Comparison of ENCODE assay signal across 12 cellular contexts in the genomic region with DNA sequence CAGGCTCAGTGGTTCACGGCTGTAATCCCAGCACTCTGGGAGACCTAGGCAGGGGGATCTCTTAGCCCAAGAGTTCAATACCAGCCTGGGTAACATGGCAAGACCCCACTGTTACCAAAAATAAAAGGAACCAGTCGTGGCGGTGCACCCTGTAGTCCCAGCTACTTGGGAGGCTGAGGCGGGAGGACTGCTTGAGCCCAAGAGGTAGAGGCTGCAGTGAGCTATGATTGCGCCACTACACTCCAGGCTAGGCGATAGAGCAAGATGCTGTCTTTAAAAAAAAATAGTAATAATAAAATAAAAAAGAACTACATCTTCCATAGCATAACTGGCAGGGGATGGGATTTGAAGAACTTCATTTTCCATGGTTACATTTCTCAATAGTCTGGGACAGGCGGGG. TPM values are rescaled to one million over a fixed set of nuclear protein-coding genes. Genes with fewer than 3 reads are reported as not detected.
DNase-seq lines count a peak whose midpoint lies in the region; ATAC-seq and TF ChIP-seq lines count a peak whose summit lies in the region.
"Had no signal": no experiment of that assay in that cellular context is flagged by ENCODE, and none has a peak within 500 bp of the region (broad histone marks: within the 10 kb centered on the region; RNA-seq: fewer than 3 reads in every experiment).

No MANE protein-coding gene starts in this region.

- BruUV-seq in PC-9 (replicated peaks; lab: Mats Ljungman, UMichigan), result TSS peak; percentile 6

- TF ChIP-seq POLR2A in esophagus muscularis mucosa (IDR thresholded peaks at IDR 0.05; ENCODE audit: low read depth), result no peak

- DNase-seq in T-helper 2 cell treated with Interferon-gamma antibody and Interleukin-4, amounts not matched to agents 5 μg/mL and 100 μg/mL, for 36 hours (ENCODE audit: low spot score), result no peak
- no peak for DNase-seq in T-helper 2 cell
- DNase-seq in PC-9, result no peak
- DNase-seq in esophagus muscularis mucosa (ENCODE audit: extremely low spot score), result no peak
- DNase-seq in GOT3 (lab: John Stamatoyannopoulos, UW), result no peak
- no peak for DNase-seq in activated CD4-positive, CD25-positive, alpha-beta regulatory T cell (lab: John Stamatoyannopoulos, UW)
- DNase-seq: 8988T, colonic mucosa, NCI-H1694 had no signal

- no peak overlapping the region for H3K27ac Mint-ChIP-seq in T-helper 2 cell treated with Interferon-gamma antibody and Interleukin-4, amounts not matched to agents 5 μg/mL and 100 μg/mL, for 36 hours

- H3K9me3 ChIP-seq in PC-9 (ENCODE audit: insufficient read depth, low read depth), result no peaks in the 10 kb centered on the region
- no peaks in the 10 kb centered on the region for H3K9me3 ChIP-seq in esophagus muscularis mucosa
- H3K9me3 ChIP-seq: colonic mucosa, thoracic aorta had no signal

- ATAC-seq in HG02623 (IDR thresholded peaks at IDR 0.05; ENCODE audit: unreplicated experiment), result no peak

- peak overlapping the region; percentile 36 for H3K4me3 Mint-ChIP-seq in T-helper 2 cell treated with Interferon-gamma antibody and Interleukin-4, amounts not matched to agents 5 μg/mL and 100 μg/mL, for 36 hours

- H3K9me3 Mint-ChIP-seq in T-helper 2 cell treated with Interferon-gamma antibody and Interleukin-4, amounts not matched to agents 5 μg/mL and 100 μg/mL, for 36 hours, result no peaks in the 10 kb centered on the region

- peaks cover 61% of the 10 kb centered on the region for H3F3A ChIP-seq in PC-9 (ENCODE audit: insufficient read depth, low read depth)

- peaks cover 15% of the 10 kb centered on the region for H3K79me2 ChIP-seq in PC-9 (ENCODE audit: low read depth)

- H3K27me3 ChIP-seq in PC-9 (ENCODE audit: insufficient read depth, low read depth) (no peaks in the 10 kb centered on the region), esophagus muscularis mucosa (no peaks in the 10 kb centered on the region)
- H3K27me3 ChIP-seq: colonic mucosa had no signal

- H3K4me3 ChIP-seq in PC-9 (no peak overlapping the region), esophagus muscularis mucosa (peak overlapping the region in 1 of 4 donors; percentile 79), skin epidermis (peak overlapping the region; percentile 45 to 66 (median 52))

- peaks cover 21% of the 10 kb centered on the region for H3K4me1 Mint-ChIP-seq in T-helper 2 cell treated with Interferon-gamma antibody and Interleukin-4, amounts not matched to agents 5 μg/mL and 100 μg/mL, for 36 hours (ENCODE audit: low read depth)

- H3K36me3 Mint-ChIP-seq in T-helper 2 cell treated with Interferon-gamma antibody and Interleukin-4, amounts not matched to agents 5 μg/mL and 100 μg/mL, for 36 hours (ENCODE audit: low read depth), result no peaks in the 10 kb centered on the region

- H3K4me2 ChIP-seq in PC-9, result no peak overlapping the region

- H4K20me1 ChIP-seq in PC-9 (ENCODE audit: insufficient read depth), result 0 out of 2 replicates have a peak, but pooled peaks cover 6% of the 10 kb centered on the region

- no peak for TF ChIP-seq EP300 in esophagus muscularis mucosa (IDR thresholded peaks at IDR 0.05)

- intact Hi-C loops in PC-9 (cut with micrococcal nuclease; ENCODE audit: unreplicated experiment) (no loop called here), esophagus muscularis mucosa (cut with DNase I) (loop anchor here (5.0 kb wide), 1 partner anchor 40 kb away; a partner anchor contains a TSS)

- no peak overlapping the region for H2AFZ ChIP-seq in PC-9

- CTCF ChIA-PET in PC-9 (lab: Charles Lee), result no interaction called here

- peaks cover 11% of the 10 kb centered on the region; the same call in 1 of the 2 replicates for H3K36me3 ChIP-seq in PC-9 (ENCODE audit: low read depth)
- peaks cover 0 to 6% (median 3%) of the 10 kb centered on the region in 4 donors for H3K36me3 ChIP-seq in esophagus muscularis mucosa
- H3K36me3 ChIP-seq: colonic mucosa, thoracic aorta had no signal

- TF ChIP-seq CTCF in PC-9 (conservative IDR thresholded peaks at IDR 0.05), result no peak
- no peak for TF ChIP-seq CTCF in esophagus muscularis mucosa (IDR thresholded peaks at IDR 0.05)

- POLR2A ChIA-PET in PC-9 (lab: Charles Lee; ENCODE audit: unreplicated experiment), result no interaction called here

- H3K27me3 Mint-ChIP-seq in T-helper 2 cell treated with Interferon-gamma antibody and Interleukin-4, amounts not matched to agents 5 μg/mL and 100 μg/mL, for 36 hours (ENCODE audit: low read depth), result no peaks in the 10 kb centered on the region

- no peaks in the 10 kb centered on the region for H3K9me2 ChIP-seq in PC-9 (ENCODE audit: insufficient read depth)

- 90% methylated on average over 7 of the region's 7 CpGs for WGBS in esophagus muscularis mucosa

- no peak overlapping the region for H3K27ac ChIP-seq in PC-9
- H3K27ac ChIP-seq in esophagus muscularis mucosa (replicated peaks in 1 of 4), result peak overlapping the region in 3 of 4 donors; percentile 89 to 94 (median 90)
- H3K27ac ChIP-seq in skin epidermis, result peak overlapping the region in 10 of 21 experiments; percentile 20 to 94 (median 84)
- H3K27ac ChIP-seq: colonic mucosa had no signal

- H3K4me1 ChIP-seq in PC-9 (replicated peaks; ENCODE audit: insufficient read depth), result peaks cover 30% of the 10 kb centered on the region
- H3K4me1 ChIP-seq in esophagus muscularis mucosa, result peaks cover 6 to 30% (median 25%) of the 10 kb centered on the region in 4 donors

RNA-seq across cellular contexts. Expression of a gene that starts 3.0 kb away (rescaled TPM):
- total RNA-seq in PC-9 (2021), result 70.8 and 78.3 TPM in 2 replicates
- total RNA-seq in esophagus muscularis mucosa, result 1 to 10 TPM in 1 of 4 donors, under 1 TPM in 3; 0.42 to 1.4 (median 0.84) TPM

RNA-seq across cellular contexts. Expression of a gene that starts 42.2 kb away (rescaled TPM):
- total RNA-seq in PC-9 (2021), result 36.7 and 50.7 TPM in 2 replicates
- total RNA-seq in esophagus muscularis mucosa, result 10 to 100 TPM; 10.3 to 16.2 (median 12.6) TPM

RNA-seq across cellular contexts. Expression of a gene that starts 47.7 kb away (rescaled TPM):
- total RNA-seq in PC-9 (2021), result not detected in 2 replicates
- total RNA-seq in esophagus muscularis mucosa, result not detected
- total RNA-seq: thoracic aorta had no signal

Comparison
In these comparisons a context has a peak if more than half of its experiments do, and no peak if none do; other contexts are left out.
1. RNA of a gene that starts 3.0 kb away (total RNA-seq): 70.8 to 78.3 TPM in PC-9; 0.42 to 1.4 TPM in esophagus muscularis mucosa; every median in the first group is over 10 times any median in the second.